1 cellular context compared by ENCODE assay signal in genomic region chr16:87527055-87527724, GRCh38.
A peak's percentile ranks its signal among the peaks of the same experiment; 100 is the strongest.
TF ChIP-seq lines count a peak whose summit lies in the region.

No MANE protein-coding gene starts in this region.

TF ChIP-seq in HepG2, 621 proteins besides CTCF, POLR2A, EP300 and RAD21 (continued from another document and continues in another):
- peak; percentile 51 for TF ChIP-seq ZNF687 (CRISPR knock-in tag; IDR thresholded peaks at IDR 0.05)
- TF ChIP-seq MEIS1 (CRISPR knock-in tag; IDR thresholded peaks at IDR 0.05; ENCODE audit: borderline replicate concordance), result no peak
- TF ChIP-seq THAP7 (CRISPR knock-in tag; IDR thresholded peaks at IDR 0.05), result no peak
- TF ChIP-seq ZNF562 (CRISPR knock-in tag; IDR thresholded peaks at IDR 0.05; ENCODE audit: borderline replicate concordance), result no peak
- no peak for TF ChIP-seq ZNF576 (CRISPR knock-in tag; IDR thresholded peaks at IDR 0.05)
- no peak for TF ChIP-seq TBX2 (CRISPR knock-in tag; IDR thresholded peaks at IDR 0.05; ENCODE audit: borderline replicate concordance)
- no peak for TF ChIP-seq ZNF674 (CRISPR knock-in tag; IDR thresholded peaks at IDR 0.05; ENCODE audit: low read depth)
- TF ChIP-seq ZBTB7B (CRISPR knock-in tag; IDR thresholded peaks at IDR 0.05), result 0 out of 2 replicates have a peak, but pooled peaks have one; percentile 26
- TF ChIP-seq ZNF547 (CRISPR knock-in tag; IDR thresholded peaks at IDR 0.05), result no peak
- TF ChIP-seq ZNF552 (CRISPR knock-in tag; IDR thresholded peaks at IDR 0.05; ENCODE audit: borderline replicate concordance), result no peak
- no peak for TF ChIP-seq BRF2 (CRISPR knock-in tag; IDR thresholded peaks at IDR 0.05)
- TF ChIP-seq GLI4 (CRISPR knock-in tag; IDR thresholded peaks at IDR 0.05; ENCODE audit: borderline replicate concordance), result no peak
- peak; percentile 18; the same call in 1 of the 2 replicates for TF ChIP-seq ZFP91 (CRISPR knock-in tag; IDR thresholded peaks at IDR 0.05; ENCODE audit: borderline replicate concordance)
- TF ChIP-seq ZNF792 (CRISPR knock-in tag; IDR thresholded peaks at IDR 0.05), result no peak
- TF ChIP-seq THAP9 (CRISPR knock-in tag; IDR thresholded peaks at IDR 0.05; ENCODE audit: borderline replicate concordance), result 0 out of 2 replicates have a peak, but pooled peaks have one; percentile 1
- TF ChIP-seq SMAD3 (CRISPR knock-in tag; IDR thresholded peaks at IDR 0.05), result no peak
- no peak for TF ChIP-seq NCOA1 (CRISPR knock-in tag; IDR thresholded peaks at IDR 0.05)
- TF ChIP-seq NPAS2 (CRISPR knock-in tag; IDR thresholded peaks at IDR 0.05; ENCODE audit: borderline replicate concordance), result no peak
- TF ChIP-seq ZNF569 (CRISPR knock-in tag; IDR thresholded peaks at IDR 0.05; ENCODE audit: borderline replicate concordance), result no peak
- TF ChIP-seq ZNF142 (CRISPR knock-in tag; IDR thresholded peaks at IDR 0.05), result no peak
- TF ChIP-seq PATZ1 (CRISPR knock-in tag; IDR thresholded peaks at IDR 0.05), result peak; percentile 29; the same call in 1 of the 2 replicates
- TF ChIP-seq ZNF24 (IDR thresholded peaks at IDR 0.05), result no peak
- peak; percentile 54; the same call in 1 of the 2 replicates for TF ChIP-seq ZNF580 (CRISPR knock-in tag; IDR thresholded peaks at IDR 0.05; ENCODE audit: borderline replicate concordance, low read depth)
- TF ChIP-seq ZNF83 (CRISPR knock-in tag; IDR thresholded peaks at IDR 0.05; ENCODE audit: borderline replicate concordance), result no peak
- TF ChIP-seq TIGD3 (CRISPR knock-in tag; IDR thresholded peaks at IDR 0.05; ENCODE audit: borderline replicate concordance), result no peak
- peak; percentile 42; the same call in 1 of the 2 replicates for TF ChIP-seq ZMYM3 (CRISPR knock-in tag; IDR thresholded peaks at IDR 0.05)
- 0 out of 2 replicates have a peak, but pooled peaks have one; percentile 32 for TF ChIP-seq ZIK1 (CRISPR knock-in tag; IDR thresholded peaks at IDR 0.05; ENCODE audit: borderline replicate concordance, low read depth)
- no peak for TF ChIP-seq CAMTA2 (CRISPR knock-in tag; IDR thresholded peaks at IDR 0.05; ENCODE audit: borderline replicate concordance)
